ENCODE assay signal across 8 cellular contexts in the genomic region with DNA sequence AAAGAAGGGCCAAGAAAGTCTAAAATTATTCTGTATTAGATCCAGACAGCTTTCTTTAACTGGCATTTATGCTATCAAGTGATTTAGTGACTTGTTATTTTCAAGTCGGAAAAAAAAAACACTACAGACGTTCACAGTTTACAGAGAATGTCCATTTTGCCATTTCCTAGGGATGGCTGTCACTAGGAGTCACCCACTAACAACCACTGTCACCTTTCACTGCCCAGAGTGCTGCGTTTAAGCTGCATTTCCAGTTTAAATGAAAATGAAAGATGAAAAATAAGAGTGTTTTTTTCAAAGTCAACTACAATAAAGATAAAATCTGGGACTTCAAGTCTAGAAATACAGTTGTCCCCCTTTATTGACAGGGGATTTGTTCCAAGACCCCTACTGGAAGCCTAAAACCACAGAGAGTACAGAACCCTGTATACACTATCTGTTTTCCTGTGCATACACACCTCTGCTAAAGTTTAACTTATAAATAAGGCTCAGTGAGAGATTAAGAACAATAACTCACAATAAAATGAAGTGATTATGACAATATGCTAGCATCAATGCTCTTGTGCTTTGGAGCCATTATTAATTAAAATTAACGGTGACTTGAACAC.
DNase-seq lines count a peak whose midpoint lies in the region; ATAC-seq and TF ChIP-seq lines count a peak whose summit lies in the region.

No MANE protein-coding gene starts in this region.

- H2AK5ac ChIP-seq in mesenchymal stem cell (ENCODE audit: low read length, severe bottlenecking) = peak overlapping the region; percentile 92

- no peak overlapping the region for H4K8ac ChIP-seq in mesenchymal stem cell (ENCODE audit: low read length)

- H3K4me1 ChIP-seq in SK-N-SH (ENCODE audit: control insufficient read depth in 1 of 2, insufficient read depth in 2 of 2, low read depth in 1 of 2, low read length in 1 of 2) (peaks cover 4 to 34% of the 10 kb centered on the region in 2 experiments; a peak in 3 of 4 replicates), mesenchymal stem cell (ENCODE audit: control insufficient read depth, insufficient read depth, low read depth, low read length) (peaks cover 18% of the 10 kb centered on the region), body of pancreas (no peaks in the 10 kb centered on the region)

- POLR2A ChIA-PET in SK-N-SH (lab: Yijun Ruan, JAX) = no interaction called here

- H3K4me3 ChIP-seq in SK-N-SH (ENCODE audit: low read depth in 2 of 2, low read length in 1 of 2) (peak overlapping the region; percentile 27 to 50; a peak in 3 of 4 replicates), mesenchymal stem cell (ENCODE audit: insufficient read depth in 1 of 2, low read depth in 1 of 2, low read length in 2 of 2) (peak overlapping the region in 1 of 2 experiments; percentile 55), lower leg skin (ENCODE audit: low read depth, poor library complexity, severe bottlenecking) (no peak overlapping the region), body of pancreas (no peak overlapping the region)

- no peak overlapping the region for H3K4ac ChIP-seq in mesenchymal stem cell (ENCODE audit: low read depth in 1 of 2, low read length in 2 of 2)

- no peaks in the 10 kb centered on the region for H3K9me2 ChIP-seq in SK-N-SH

- no peaks in the 10 kb centered on the region for H3K27me3 ChIP-seq in SK-N-SH (ENCODE audit: insufficient read depth)
- no peaks in the 10 kb centered on the region for H3K27me3 ChIP-seq in mesenchymal stem cell (ENCODE audit: control insufficient read depth in 1 of 2, insufficient read depth in 1 of 2, low read length in 2 of 2)
- H3K27me3 ChIP-seq in body of pancreas = no peaks in the 10 kb centered on the region

- intact Hi-C loops in lower leg skin (cut with DNase I; ENCODE audit: low total_unique reads) = no loop called here
- intact Hi-C loops in body of pancreas (cut with DNase I) = no loop called here

- DNase-seq in SK-N-SH = no peak
- peak; percentile 17 for DNase-seq in mesenchymal stem cell
- DNase-seq in erythroblast (lab: John Stamatoyannopoulos, UW) = no peak
- no peak for DNase-seq in lower leg skin (ENCODE audit: low spot score in 2 of 2)
- DNase-seq in body of pancreas = no peak

- peak overlapping the region; percentile 98 for H2BK5ac ChIP-seq in mesenchymal stem cell (ENCODE audit: low read depth, low read length, poor library complexity, severe bottlenecking)

- TF ChIP-seq EP300 in SK-N-SH (IDR thresholded peaks at IDR 0.05; ENCODE audit: borderline replicate concordance in 1 of 2, low read depth in 1 of 2, low read length in 1 of 2) = no peak

- peaks cover 48% of the 10 kb centered on the region for H3F3A ChIP-seq in SK-N-SH (replicated peaks; ENCODE audit: insufficient read depth)

- no peak overlapping the region for H3K18ac ChIP-seq in mesenchymal stem cell (ENCODE audit: low read depth in 1 of 2, low read length in 2 of 2)

- WGBS in SK-N-SH (ENCODE audit: low lambda C conversion rate) = 30% methylated on average over 4 of the region's 4 CpGs
- 14% methylated on average over 3 of the region's 4 CpGs for WGBS in mesenchymal stem cell
- 44 to 56% methylated on average over 4 of the region's 4 CpGs for WGBS in lower leg skin, 2 donors
- WGBS in body of pancreas, 2 donors = 28 to 39% methylated on average over 4 of the region's 4 CpGs

- H2BK15ac ChIP-seq in mesenchymal stem cell (ENCODE audit: low read depth, poor library complexity, severe bottlenecking) = no peak overlapping the region

- no peaks in the 10 kb centered on the region for H3K79me1 ChIP-seq in mesenchymal stem cell (replicated peaks; ENCODE audit: low read length, poor library complexity, severe bottlenecking)

- H3K79me2 ChIP-seq in SK-N-SH (ENCODE audit: insufficient read depth) = no peaks in the 10 kb centered on the region

- H4K20me1 ChIP-seq in SK-N-SH (ENCODE audit: insufficient read depth) = no peaks in the 10 kb centered on the region

- no peak overlapping the region for H2BK120ac ChIP-seq in mesenchymal stem cell (ENCODE audit: low read depth, low read length)

- H3K36me3 ChIP-seq in SK-N-SH (replicated peaks in 1 of 2; ENCODE audit: control insufficient read depth in 1 of 2, insufficient read depth in 2 of 2, low read length in 1 of 2) = peaks cover 0 to 2% of the 10 kb centered on the region in 2 experiments
- H3K36me3 ChIP-seq in mesenchymal stem cell (ENCODE audit: control insufficient read depth in 1 of 2, insufficient read depth in 2 of 2, low read depth in 1 of 2, low read length in 2 of 2) = no peaks in the 10 kb centered on the region
- H3K36me3 ChIP-seq in body of pancreas (replicated peaks in 1 of 2; ENCODE audit: insufficient read depth in 1 of 2, low read depth in 2 of 2) = no peaks in the 10 kb centered on the region

- no peak overlapping the region for H3K23ac ChIP-seq in mesenchymal stem cell (ENCODE audit: low read length in 2 of 2)

- TF ChIP-seq POLR2A in erythroblast (IDR thresholded peaks at IDR 0.05; ENCODE audit: low read length) (no peak), lower leg skin (IDR thresholded peaks at IDR 0.05) (no peak), body of pancreas (IDR thresholded peaks at IDR 0.05) (no peak)

- H3K9me3 ChIP-seq in SK-N-SH (no peaks in the 10 kb centered on the region), mesenchymal stem cell (ENCODE audit: control insufficient read depth, low read length) (no peaks in the 10 kb centered on the region), body of pancreas (no peaks in the 10 kb centered on the region)

- ATAC-seq in GM18508 (IDR thresholded peaks at IDR 0.05; ENCODE audit: insufficient read depth, unreplicated experiment) (peak; percentile 12), GM21723 (IDR thresholded peaks at IDR 0.05; ENCODE audit: unreplicated experiment) (peak; percentile 15), HG03025 (IDR thresholded peaks at IDR 0.05; ENCODE audit: low FRiP score, unreplicated experiment) (no peak), body of pancreas (no peak)

- H2BK12ac ChIP-seq in mesenchymal stem cell (ENCODE audit: low read length in 2 of 2) = no peak overlapping the region

- TF ChIP-seq RAD21 in SK-N-SH (IDR thresholded peaks at IDR 0.05; ENCODE audit: low read length) = no peak

- H3K4me2 ChIP-seq in SK-N-SH = peak overlapping the region; percentile 75
- H3K4me2 ChIP-seq in mesenchymal stem cell (ENCODE audit: low read length, poor library complexity, severe bottlenecking) = no peak overlapping the region

- H3K27ac ChIP-seq in SK-N-SH (ENCODE audit: low read depth in 2 of 2, low read length in 1 of 2) = peak overlapping the region; percentile 58 to 98; a peak in 3 of 4 replicates
- peak overlapping the region; percentile 98 for H3K27ac ChIP-seq in mesenchymal stem cell (ENCODE audit: low read length, poor library complexity, severe bottlenecking)
- H3K27ac ChIP-seq in body of pancreas = no peak overlapping the region

- no peak overlapping the region for H4K91ac ChIP-seq in mesenchymal stem cell (ENCODE audit: low read length)

- CTCF ChIA-PET in SK-N-SH (lab: Yijun Ruan, JAX) = no interaction called here

- H3K9ac ChIP-seq in SK-N-SH (peak overlapping the region; percentile 76; the same call in 1 of the 2 replicates), mesenchymal stem cell (ENCODE audit: low read length) (peak overlapping the region; percentile 83)

- no peak overlapping the region for H3K14ac ChIP-seq in mesenchymal stem cell (ENCODE audit: low read length in 2 of 2)

- TF ChIP-seq CTCF in SK-N-SH (IDR thresholded peaks at IDR 0.05) (0 out of 2 replicates have a peak, but pooled peaks have one; percentile 10), lower leg skin (IDR thresholded peaks at IDR 0.05) (no peak), body of pancreas (IDR thresholded peaks at IDR 0.05) (no peak)

- H2AFZ ChIP-seq in SK-N-SH (ENCODE audit: low read depth) (0 out of 2 replicates have a peak overlapping the region, but pooled peaks have one; percentile 31), mesenchymal stem cell (ENCODE audit: low read depth, low read length) (no peak overlapping the region)

TF ChIP-seq in SK-N-SH, 30 proteins besides CTCF, POLR2A, EP300 and RAD21 (continues in another document):
- TF ChIP-seq, protein P1, sequence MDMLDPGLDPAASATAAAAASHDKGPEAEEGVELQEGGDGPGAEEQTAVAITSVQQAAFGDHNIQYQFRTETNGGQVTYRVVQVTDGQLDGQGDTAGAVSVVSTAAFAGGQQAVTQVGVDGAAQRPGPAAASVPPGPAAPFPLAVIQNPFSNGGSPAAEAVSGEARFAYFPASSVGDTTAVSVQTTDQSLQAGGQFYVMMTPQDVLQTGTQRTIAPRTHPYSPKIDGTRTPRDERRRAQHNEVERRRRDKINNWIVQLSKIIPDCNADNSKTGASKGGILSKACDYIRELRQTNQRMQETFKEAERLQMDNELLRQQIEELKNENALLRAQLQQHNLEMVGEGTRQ (IDR thresholded peaks at IDR 0.05; ENCODE audit: borderline replicate concordance, low read depth, low read length) = no peak
- no peak for TF ChIP-seq RCOR1 (IDR thresholded peaks at IDR 0.05; ENCODE audit: low read length)
- TF ChIP-seq GATA2 (CRISPR knock-in tag; IDR thresholded peaks at IDR 0.05) = no peak
- no peak for TF ChIP-seq MXI1 (IDR thresholded peaks at IDR 0.05; ENCODE audit: low read depth, low read length)
- no peak for TF ChIP-seq YY1 (IDR thresholded peaks at IDR 0.05; ENCODE audit: low read depth)
- no peak for TF ChIP-seq ELF1 (IDR thresholded peaks at IDR 0.05)
- TF ChIP-seq, protein P2, sequence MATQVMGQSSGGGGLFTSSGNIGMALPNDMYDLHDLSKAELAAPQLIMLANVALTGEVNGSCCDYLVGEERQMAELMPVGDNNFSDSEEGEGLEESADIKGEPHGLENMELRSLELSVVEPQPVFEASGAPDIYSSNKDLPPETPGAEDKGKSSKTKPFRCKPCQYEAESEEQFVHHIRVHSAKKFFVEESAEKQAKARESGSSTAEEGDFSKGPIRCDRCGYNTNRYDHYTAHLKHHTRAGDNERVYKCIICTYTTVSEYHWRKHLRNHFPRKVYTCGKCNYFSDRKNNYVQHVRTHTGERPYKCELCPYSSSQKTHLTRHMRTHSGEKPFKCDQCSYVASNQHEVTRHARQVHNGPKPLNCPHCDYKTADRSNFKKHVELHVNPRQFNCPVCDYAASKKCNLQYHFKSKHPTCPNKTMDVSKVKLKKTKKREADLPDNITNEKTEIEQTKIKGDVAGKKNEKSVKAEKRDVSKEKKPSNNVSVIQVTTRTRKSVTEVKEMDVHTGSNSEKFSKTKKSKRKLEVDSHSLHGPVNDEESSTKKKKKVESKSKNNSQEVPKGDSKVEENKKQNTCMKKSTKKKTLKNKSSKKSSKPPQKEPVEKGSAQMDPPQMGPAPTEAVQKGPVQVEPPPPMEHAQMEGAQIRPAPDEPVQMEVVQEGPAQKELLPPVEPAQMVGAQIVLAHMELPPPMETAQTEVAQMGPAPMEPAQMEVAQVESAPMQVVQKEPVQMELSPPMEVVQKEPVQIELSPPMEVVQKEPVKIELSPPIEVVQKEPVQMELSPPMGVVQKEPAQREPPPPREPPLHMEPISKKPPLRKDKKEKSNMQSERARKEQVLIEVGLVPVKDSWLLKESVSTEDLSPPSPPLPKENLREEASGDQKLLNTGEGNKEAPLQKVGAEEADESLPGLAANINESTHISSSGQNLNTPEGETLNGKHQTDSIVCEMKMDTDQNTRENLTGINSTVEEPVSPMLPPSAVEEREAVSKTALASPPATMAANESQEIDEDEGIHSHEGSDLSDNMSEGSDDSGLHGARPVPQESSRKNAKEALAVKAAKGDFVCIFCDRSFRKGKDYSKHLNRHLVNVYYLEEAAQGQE (IDR thresholded peaks at IDR 0.05; ENCODE audit: low read depth, low read length) = no peak

Comparison
In these comparisons a context has a peak if more than half of its experiments do, and no peak if none do; other contexts are left out.
1. ATAC-seq: peak in GM18508 (single experiment) and GM21723 (single experiment); none in HG03025 (single experiment) and body of pancreas (single experiment).
2. H3K27ac ChIP-seq: peak in SK-N-SH (2 of 2) and mesenchymal stem cell (single experiment); none in body of pancreas (0 of 4).
3. H3K4me3 ChIP-seq: peak in SK-N-SH (2 of 2); none in lower leg skin (single experiment) and body of pancreas (0 of 2).